In the genomic region with DNA sequence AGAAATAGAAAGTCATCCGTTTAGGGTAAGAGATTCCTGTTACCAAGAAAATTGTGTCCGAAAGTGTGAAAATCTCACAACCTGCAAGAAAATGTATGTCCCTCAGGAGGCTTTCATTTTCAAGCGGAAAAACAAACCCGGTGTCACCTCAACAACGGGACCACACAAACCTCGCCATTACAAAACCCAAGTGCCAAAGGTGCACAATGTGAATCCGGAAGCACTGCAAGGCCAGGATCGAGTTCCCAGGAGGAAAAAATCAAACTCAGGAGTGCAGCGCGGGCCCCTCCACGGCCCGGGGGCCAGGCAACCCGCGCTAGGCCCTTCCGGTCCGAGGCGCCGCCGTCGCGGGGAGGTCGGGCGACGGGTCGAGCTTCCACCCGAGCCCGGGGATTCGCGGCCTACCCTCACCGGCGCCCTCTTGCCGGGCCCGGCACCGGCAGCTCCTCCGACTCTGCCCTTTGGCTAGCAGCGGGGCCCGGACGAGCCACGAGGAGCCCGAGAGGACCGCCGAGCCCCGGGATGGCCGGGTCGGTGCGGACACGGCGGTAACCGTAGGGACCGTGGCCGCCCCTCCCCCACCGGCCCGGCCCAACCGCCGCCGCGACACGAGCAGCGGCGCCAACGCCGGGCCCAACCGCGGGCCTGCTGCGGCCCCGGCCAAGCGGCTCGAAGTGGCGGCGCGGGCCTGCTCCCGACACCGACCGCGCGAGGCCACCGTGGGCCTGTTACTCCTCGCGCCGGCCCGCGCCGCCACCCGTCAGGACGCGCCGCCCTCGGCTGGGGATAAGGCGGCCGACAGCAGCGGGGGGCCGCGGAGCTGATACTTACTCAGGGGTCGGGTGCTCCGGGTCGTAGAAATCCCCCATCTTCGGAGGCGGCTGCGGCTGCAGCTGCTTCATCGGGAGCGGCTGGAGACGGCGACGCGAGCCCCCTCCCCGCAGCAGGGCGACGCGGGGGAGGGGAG, we compare ENCODE assay signal across 1 cellular context.
TF ChIP-seq lines count a peak whose summit lies in the region.

No MANE protein-coding gene starts in this region.

TF ChIP-seq in K562, 482 proteins besides CTCF, POLR2A, EP300 and RAD21 (continued from another document and continues in another):
- TF ChIP-seq, protein P1, sequence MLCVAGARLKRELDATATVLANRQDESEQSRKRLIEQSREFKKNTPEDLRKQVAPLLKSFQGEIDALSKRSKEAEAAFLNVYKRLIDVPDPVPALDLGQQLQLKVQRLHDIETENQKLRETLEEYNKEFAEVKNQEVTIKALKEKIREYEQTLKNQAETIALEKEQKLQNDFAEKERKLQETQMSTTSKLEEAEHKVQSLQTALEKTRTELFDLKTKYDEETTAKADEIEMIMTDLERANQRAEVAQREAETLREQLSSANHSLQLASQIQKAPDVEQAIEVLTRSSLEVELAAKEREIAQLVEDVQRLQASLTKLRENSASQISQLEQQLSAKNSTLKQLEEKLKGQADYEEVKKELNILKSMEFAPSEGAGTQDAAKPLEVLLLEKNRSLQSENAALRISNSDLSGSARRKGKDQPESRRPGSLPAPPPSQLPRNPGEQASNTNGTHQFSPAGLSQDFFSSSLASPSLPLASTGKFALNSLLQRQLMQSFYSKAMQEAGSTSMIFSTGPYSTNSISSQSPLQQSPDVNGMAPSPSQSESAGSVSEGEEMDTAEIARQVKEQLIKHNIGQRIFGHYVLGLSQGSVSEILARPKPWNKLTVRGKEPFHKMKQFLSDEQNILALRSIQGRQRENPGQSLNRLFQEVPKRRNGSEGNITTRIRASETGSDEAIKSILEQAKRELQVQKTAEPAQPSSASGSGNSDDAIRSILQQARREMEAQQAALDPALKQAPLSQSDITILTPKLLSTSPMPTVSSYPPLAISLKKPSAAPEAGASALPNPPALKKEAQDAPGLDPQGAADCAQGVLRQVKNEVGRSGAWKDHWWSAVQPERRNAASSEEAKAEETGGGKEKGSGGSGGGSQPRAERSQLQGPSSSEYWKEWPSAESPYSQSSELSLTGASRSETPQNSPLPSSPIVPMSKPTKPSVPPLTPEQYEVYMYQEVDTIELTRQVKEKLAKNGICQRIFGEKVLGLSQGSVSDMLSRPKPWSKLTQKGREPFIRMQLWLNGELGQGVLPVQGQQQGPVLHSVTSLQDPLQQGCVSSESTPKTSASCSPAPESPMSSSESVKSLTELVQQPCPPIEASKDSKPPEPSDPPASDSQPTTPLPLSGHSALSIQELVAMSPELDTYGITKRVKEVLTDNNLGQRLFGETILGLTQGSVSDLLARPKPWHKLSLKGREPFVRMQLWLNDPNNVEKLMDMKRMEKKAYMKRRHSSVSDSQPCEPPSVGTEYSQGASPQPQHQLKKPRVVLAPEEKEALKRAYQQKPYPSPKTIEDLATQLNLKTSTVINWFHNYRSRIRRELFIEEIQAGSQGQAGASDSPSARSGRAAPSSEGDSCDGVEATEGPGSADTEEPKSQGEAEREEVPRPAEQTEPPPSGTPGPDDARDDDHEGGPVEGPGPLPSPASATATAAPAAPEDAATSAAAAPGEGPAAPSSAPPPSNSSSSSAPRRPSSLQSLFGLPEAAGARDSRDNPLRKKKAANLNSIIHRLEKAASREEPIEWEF (CRISPR knock-in tag; IDR thresholded peaks at IDR 0.05) = no peak
- TF ChIP-seq ELF1 (tag; IDR thresholded peaks at IDR 0.05) = peak; percentile 81
- TF ChIP-seq POLR3A (IDR thresholded peaks at IDR 0.05; ENCODE audit: borderline replicate concordance, extremely low read depth, insufficient read depth, insufficient read length) = no peak
- no peak for TF ChIP-seq JUND (IDR thresholded peaks at IDR 0.05; ENCODE audit: borderline replicate concordance, low read depth, low read length)
- no peak for TF ChIP-seq JUND (tag; IDR thresholded peaks at IDR 0.05; ENCODE audit: borderline replicate concordance, low read depth, low read length)
- TF ChIP-seq KHSRP (IDR thresholded peaks at IDR 0.05) = no peak
- no peak for TF ChIP-seq TEAD2 (tag; IDR thresholded peaks at IDR 0.05)
- TF ChIP-seq EP400 (IDR thresholded peaks at IDR 0.05) = peak; percentile 31; the same call in 1 of the 2 replicates
- TF ChIP-seq ZKSCAN3 (CRISPR knock-in tag; IDR thresholded peaks at IDR 0.05) = no peak
- 0 out of 2 replicates have a peak, but pooled peaks have one; percentile 26 for TF ChIP-seq CTBP1 (IDR thresholded peaks at IDR 0.05; ENCODE audit: borderline replicate concordance)
- TF ChIP-seq IFI16 (CRISPR knock-in tag; IDR thresholded peaks at IDR 0.05) = no peak
- TF ChIP-seq, protein P2, sequence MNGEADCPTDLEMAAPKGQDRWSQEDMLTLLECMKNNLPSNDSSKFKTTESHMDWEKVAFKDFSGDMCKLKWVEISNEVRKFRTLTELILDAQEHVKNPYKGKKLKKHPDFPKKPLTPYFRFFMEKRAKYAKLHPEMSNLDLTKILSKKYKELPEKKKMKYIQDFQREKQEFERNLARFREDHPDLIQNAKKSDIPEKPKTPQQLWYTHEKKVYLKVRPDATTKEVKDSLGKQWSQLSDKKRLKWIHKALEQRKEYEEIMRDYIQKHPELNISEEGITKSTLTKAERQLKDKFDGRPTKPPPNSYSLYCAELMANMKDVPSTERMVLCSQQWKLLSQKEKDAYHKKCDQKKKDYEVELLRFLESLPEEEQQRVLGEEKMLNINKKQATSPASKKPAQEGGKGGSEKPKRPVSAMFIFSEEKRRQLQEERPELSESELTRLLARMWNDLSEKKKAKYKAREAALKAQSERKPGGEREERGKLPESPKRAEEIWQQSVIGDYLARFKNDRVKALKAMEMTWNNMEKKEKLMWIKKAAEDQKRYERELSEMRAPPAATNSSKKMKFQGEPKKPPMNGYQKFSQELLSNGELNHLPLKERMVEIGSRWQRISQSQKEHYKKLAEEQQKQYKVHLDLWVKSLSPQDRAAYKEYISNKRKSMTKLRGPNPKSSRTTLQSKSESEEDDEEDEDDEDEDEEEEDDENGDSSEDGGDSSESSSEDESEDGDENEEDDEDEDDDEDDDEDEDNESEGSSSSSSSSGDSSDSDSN (IDR thresholded peaks at IDR 0.05; ENCODE audit: borderline replicate concordance in 1 of 2, low read depth in 2 of 2, low read length in 2 of 2) = peak; percentile 100
- TF ChIP-seq CBX1 (IDR thresholded peaks at IDR 0.05; ENCODE audit: low read depth) = no peak; the same call in 1 of the 2 replicates
- TF ChIP-seq, protein P3, sequence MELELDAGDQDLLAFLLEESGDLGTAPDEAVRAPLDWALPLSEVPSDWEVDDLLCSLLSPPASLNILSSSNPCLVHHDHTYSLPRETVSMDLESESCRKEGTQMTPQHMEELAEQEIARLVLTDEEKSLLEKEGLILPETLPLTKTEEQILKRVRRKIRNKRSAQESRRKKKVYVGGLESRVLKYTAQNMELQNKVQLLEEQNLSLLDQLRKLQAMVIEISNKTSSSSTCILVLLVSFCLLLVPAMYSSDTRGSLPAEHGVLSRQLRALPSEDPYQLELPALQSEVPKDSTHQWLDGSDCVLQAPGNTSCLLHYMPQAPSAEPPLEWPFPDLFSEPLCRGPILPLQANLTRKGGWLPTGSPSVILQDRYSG (tag; conservative IDR thresholded peaks at IDR 0.05; ENCODE audit: low read depth) = no peak
- peak; percentile 66 for TF ChIP-seq ETV1 (tag; conservative IDR thresholded peaks at IDR 0.05; ENCODE audit: low read depth)
- TF ChIP-seq, protein P4, sequence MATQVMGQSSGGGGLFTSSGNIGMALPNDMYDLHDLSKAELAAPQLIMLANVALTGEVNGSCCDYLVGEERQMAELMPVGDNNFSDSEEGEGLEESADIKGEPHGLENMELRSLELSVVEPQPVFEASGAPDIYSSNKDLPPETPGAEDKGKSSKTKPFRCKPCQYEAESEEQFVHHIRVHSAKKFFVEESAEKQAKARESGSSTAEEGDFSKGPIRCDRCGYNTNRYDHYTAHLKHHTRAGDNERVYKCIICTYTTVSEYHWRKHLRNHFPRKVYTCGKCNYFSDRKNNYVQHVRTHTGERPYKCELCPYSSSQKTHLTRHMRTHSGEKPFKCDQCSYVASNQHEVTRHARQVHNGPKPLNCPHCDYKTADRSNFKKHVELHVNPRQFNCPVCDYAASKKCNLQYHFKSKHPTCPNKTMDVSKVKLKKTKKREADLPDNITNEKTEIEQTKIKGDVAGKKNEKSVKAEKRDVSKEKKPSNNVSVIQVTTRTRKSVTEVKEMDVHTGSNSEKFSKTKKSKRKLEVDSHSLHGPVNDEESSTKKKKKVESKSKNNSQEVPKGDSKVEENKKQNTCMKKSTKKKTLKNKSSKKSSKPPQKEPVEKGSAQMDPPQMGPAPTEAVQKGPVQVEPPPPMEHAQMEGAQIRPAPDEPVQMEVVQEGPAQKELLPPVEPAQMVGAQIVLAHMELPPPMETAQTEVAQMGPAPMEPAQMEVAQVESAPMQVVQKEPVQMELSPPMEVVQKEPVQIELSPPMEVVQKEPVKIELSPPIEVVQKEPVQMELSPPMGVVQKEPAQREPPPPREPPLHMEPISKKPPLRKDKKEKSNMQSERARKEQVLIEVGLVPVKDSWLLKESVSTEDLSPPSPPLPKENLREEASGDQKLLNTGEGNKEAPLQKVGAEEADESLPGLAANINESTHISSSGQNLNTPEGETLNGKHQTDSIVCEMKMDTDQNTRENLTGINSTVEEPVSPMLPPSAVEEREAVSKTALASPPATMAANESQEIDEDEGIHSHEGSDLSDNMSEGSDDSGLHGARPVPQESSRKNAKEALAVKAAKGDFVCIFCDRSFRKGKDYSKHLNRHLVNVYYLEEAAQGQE (CRISPR knock-in tag; IDR thresholded peaks at IDR 0.05; ENCODE audit: low read depth) = no peak; the same call in 1 of the 2 replicates
- no peak for TF ChIP-seq RFX7 (CRISPR knock-in tag; IDR thresholded peaks at IDR 0.05)
- TF ChIP-seq RBM39 (optimal IDR thresholded peaks at IDR 0.05; ENCODE audit: low read depth, low read length) = no peak
- no peak for TF ChIP-seq HMG20A (CRISPR knock-in tag; conservative IDR thresholded peaks at IDR 0.05)
- TF ChIP-seq POLR2AphosphoS2 (IDR thresholded peaks at IDR 0.05; ENCODE audit: low read length) = no peak
- TF ChIP-seq, protein P5, sequence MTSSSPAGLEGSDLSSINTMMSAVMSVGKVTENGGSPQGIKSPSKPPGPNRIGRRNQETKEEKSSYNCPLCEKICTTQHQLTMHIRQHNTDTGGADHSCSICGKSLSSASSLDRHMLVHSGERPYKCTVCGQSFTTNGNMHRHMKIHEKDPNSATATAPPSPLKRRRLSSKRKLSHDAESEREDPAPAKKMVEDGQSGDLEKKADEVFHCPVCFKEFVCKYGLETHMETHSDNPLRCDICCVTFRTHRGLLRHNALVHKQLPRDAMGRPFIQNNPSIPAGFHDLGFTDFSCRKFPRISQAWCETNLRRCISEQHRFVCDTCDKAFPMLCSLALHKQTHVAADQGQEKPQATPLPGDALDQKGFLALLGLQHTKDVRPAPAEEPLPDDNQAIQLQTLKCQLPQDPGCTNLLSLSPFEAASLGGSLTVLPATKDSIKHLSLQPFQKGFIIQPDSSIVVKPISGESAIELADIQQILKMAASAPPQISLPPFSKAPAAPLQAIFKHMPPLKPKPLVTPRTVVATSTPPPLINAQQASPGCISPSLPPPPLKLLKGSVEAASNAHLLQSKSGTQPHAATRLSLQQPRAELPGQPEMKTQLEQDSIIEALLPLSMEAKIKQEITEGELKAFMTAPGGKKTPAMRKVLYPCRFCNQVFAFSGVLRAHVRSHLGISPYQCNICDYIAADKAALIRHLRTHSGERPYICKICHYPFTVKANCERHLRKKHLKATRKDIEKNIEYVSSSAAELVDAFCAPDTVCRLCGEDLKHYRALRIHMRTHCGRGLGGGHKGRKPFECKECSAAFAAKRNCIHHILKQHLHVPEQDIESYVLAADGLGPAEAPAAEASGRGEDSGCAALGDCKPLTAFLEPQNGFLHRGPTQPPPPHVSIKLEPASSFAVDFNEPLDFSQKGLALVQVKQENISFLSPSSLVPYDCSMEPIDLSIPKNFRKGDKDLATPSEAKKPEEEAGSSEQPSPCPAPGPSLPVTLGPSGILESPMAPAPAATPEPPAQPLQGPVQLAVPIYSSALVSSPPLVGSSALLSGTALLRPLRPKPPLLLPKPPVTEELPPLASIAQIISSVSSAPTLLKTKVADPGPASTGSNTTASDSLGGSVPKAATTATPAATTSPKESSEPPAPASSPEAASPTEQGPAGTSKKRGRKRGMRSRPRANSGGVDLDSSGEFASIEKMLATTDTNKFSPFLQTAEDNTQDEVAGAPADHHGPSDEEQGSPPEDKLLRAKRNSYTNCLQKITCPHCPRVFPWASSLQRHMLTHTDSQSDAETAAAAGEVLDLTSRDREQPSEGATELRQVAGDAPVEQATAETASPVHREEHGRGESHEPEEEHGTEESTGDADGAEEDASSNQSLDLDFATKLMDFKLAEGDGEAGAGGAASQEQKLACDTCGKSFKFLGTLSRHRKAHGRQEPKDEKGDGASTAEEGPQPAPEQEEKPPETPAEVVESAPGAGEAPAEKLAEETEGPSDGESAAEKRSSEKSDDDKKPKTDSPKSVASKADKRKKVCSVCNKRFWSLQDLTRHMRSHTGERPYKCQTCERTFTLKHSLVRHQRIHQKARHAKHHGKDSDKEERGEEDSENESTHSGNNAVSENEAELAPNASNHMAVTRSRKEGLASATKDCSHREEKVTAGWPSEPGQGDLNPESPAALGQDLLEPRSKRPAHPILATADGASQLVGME (CRISPR knock-in tag; IDR thresholded peaks at IDR 0.05) = peak; percentile 27; the same call in 1 of the 2 replicates
- TF ChIP-seq, protein P6, sequence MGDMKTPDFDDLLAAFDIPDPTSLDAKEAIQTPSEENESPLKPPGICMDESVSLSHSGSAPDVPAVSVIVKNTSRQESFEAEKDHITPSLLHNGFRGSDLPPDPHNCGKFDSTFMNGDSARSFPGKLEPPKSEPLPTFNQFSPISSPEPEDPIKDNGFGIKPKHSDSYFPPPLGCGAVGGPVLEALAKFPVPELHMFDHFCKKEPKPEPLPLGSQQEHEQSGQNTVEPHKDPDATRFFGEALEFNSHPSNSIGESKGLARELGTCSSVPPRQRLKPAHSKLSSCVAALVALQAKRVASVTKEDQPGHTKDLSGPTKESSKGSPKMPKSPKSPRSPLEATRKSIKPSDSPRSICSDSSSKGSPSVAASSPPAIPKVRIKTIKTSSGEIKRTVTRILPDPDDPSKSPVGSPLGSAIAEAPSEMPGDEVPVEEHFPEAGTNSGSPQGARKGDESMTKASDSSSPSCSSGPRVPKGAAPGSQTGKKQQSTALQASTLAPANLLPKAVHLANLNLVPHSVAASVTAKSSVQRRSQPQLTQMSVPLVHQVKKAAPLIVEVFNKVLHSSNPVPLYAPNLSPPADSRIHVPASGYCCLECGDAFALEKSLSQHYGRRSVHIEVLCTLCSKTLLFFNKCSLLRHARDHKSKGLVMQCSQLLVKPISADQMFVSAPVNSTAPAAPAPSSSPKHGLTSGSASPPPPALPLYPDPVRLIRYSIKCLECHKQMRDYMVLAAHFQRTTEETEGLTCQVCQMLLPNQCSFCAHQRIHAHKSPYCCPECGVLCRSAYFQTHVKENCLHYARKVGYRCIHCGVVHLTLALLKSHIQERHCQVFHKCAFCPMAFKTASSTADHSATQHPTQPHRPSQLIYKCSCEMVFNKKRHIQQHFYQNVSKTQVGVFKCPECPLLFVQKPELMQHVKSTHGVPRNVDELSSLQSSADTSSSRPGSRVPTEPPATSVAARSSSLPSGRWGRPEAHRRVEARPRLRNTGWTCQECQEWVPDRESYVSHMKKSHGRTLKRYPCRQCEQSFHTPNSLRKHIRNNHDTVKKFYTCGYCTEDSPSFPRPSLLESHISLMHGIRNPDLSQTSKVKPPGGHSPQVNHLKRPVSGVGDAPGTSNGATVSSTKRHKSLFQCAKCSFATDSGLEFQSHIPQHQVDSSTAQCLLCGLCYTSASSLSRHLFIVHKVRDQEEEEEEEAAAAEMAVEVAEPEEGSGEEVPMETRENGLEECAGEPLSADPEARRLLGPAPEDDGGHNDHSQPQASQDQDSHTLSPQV (IDR thresholded peaks at IDR 0.05) = peak; percentile 83
- TF ChIP-seq DDX20 (tag; IDR thresholded peaks at IDR 0.05; ENCODE audit: low read depth) = no peak
- TF ChIP-seq TAF7 (tag; IDR thresholded peaks at IDR 0.05) = 0 out of 2 replicates have a peak, but pooled peaks have one; percentile 30
- no peak for TF ChIP-seq SMARCA5 (IDR thresholded peaks at IDR 0.05)
